Comparison of ENCODE assay signal across 9 cellular contexts in the genomic region with DNA sequence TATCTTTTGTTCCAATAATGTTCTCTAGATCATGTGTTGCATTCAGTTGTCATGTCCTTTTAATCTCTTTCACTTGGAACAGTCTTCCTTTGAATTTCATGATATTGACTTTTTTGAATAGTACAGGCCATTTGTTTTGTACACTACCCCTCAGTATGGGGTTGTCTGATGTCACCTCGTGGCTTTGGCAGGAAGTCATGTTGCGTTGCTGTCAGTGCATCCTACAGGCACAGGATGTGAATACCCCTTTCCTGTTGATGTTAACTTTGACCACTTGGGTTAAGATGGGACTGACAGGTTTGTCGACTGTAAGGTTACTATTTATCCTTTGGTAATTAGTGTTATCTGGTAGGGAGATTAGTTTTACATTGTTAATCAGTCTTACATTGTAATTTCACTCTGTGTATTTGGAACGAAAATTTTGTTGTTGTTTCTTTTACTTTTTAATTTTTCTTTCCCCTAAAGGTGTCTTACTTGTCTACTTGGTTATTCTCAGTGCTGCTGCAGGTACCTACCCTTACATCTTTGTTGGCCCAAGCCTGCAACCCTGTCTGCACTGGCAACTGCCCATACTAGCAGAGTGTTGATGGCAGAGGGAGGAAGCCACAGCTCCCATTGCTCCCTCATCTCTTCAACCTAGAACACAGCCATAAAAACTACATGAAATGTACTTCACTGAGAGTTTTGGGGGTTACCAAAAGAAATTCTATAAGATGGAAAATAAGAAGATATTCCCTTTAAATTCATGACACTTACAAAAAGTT. TPM values are rescaled to one million over a fixed set of nuclear protein-coding genes. Genes with fewer than 3 reads are reported as not detected.
A peak's percentile ranks its signal among the peaks of the same experiment; 100 is the strongest.
DNase-seq lines count a peak whose midpoint lies in the region; ATAC-seq and TF ChIP-seq lines count a peak whose summit lies in the region.
"Had no signal": no experiment of that assay in that cellular context is flagged by ENCODE, and none has a peak within 500 bp of the region (broad histone marks: within the 10 kb centered on the region; RNA-seq: fewer than 3 reads in every experiment).

No MANE protein-coding gene starts in this region.

- no peak for TF ChIP-seq CTCF in brain microvascular endothelial cell (IDR thresholded peaks at IDR 0.05; ENCODE audit: low read depth, low read length, missing control alignments)

- peak; percentile 92 for ATAC-seq in GM19452 (IDR thresholded peaks at IDR 0.05; ENCODE audit: unreplicated experiment)
- ATAC-seq in effector memory CD8-positive, alpha-beta T cell (replicated peaks), result peak; percentile 98

- peak overlapping the region in 7 of 8 donors; percentile 17 to 83 (median 65) for H3K4me3 Mint-ChIP-seq in CD4-positive, alpha-beta memory T cell
- peak overlapping the region; percentile 62 to 74 for H3K4me3 Mint-ChIP-seq in effector memory CD8-positive, alpha-beta T cell

- peaks cover 18 to 52% (median 30%) of the 10 kb centered on the region in 4 donors for H3K4me1 Mint-ChIP-seq in CD4-positive, alpha-beta memory T cell
- peaks cover 22 to 41% of the 10 kb centered on the region in 2 donors for H3K4me1 Mint-ChIP-seq in effector memory CD8-positive, alpha-beta T cell (ENCODE audit: low read depth in 2 of 2)

- H3K27me3 Mint-ChIP-seq in CD4-positive, alpha-beta memory T cell, result peaks cover 4% of the 10 kb centered on the region in 2 donors
- H3K27me3 Mint-ChIP-seq in effector memory CD8-positive, alpha-beta T cell, result no peaks in the 10 kb centered on the region

- no peaks in the 10 kb centered on the region for H3K9me3 Mint-ChIP-seq in CD4-positive, alpha-beta memory T cell
- H3K9me3 Mint-ChIP-seq in effector memory CD8-positive, alpha-beta T cell, result no peaks in the 10 kb centered on the region

- no peak overlapping the region for H3K4me3 ChIP-seq in CD4-positive, alpha-beta memory T cell (ENCODE audit: low read length in 2 of 2)
- H3K4me3 ChIP-seq in brain microvascular endothelial cell (ENCODE audit: low read depth, low read length), result no peak overlapping the region
- H3K4me3 ChIP-seq: SJCRH30 had no signal

- DNase-seq in CD4-positive, alpha-beta memory T cell, result peak; percentile 10 to 72 (median 39)
- DNase-seq in effector memory CD8-positive, alpha-beta T cell, result peak; percentile 34 to 63 (median 42)
- DNase-seq in EL (no peak), HPDE6-E6E7 (ENCODE audit: extremely low spot score) (no peak), hepatic stellate cell (ENCODE audit: low spot score) (no peak), brain microvascular endothelial cell (no peak)
- DNase-seq: SJCRH30 had no signal

- intact Hi-C loops in CD4-positive, alpha-beta memory T cell (cut with micrococcal nuclease), result no loop called here

- H3K36me3 Mint-ChIP-seq in CD4-positive, alpha-beta memory T cell, result no peaks in the 10 kb centered on the region
- peaks cover 4% of the 10 kb centered on the region for H3K36me3 Mint-ChIP-seq in effector memory CD8-positive, alpha-beta T cell (ENCODE audit: insufficient read depth)

- peaks cover 24% of the 10 kb centered on the region for H3K4me1 ChIP-seq in CD4-positive, alpha-beta memory T cell (ENCODE audit: insufficient read depth, low read length)
- H3K4me1 ChIP-seq: SJCRH30 had no signal

- H3K9me3 ChIP-seq in CD4-positive, alpha-beta memory T cell (ENCODE audit: control insufficient read depth in 1 of 2, low read length in 2 of 2), result no peaks in the 10 kb centered on the region
- no peaks in the 10 kb centered on the region for H3K9me3 ChIP-seq in KOPT-K1 (ENCODE audit: insufficient read depth, low read length, poor library complexity, severe bottlenecking)
- H3K9me3 ChIP-seq: SJCRH30 had no signal

- no peak overlapping the region for H3K27ac ChIP-seq in CD4-positive, alpha-beta memory T cell (ENCODE audit: low read depth, low read length)
- H3K27ac ChIP-seq in KOPT-K1 (ENCODE audit: low read depth, low read length, poor library complexity, severe bottlenecking) (peak overlapping the region; percentile 33), brain microvascular endothelial cell (no peak overlapping the region)
- H3K27ac ChIP-seq: SJCRH30 had no signal

- H3K27me3 ChIP-seq in CD4-positive, alpha-beta memory T cell (ENCODE audit: insufficient read depth, low read length), result no peaks in the 10 kb centered on the region
- H3K27me3 ChIP-seq in brain microvascular endothelial cell (replicated peaks), result no peaks in the 10 kb centered on the region
- H3K27me3 ChIP-seq: SJCRH30 had no signal

- in situ Hi-C loops in brain microvascular endothelial cell (cut with HindIII; ENCODE audit: low pct_ligation_motif_present, low sequenced_read_pairs), result no loop called here

- POLR2A ChIA-PET in CD4-positive, alpha-beta memory T cell (lab: Charles Lee; ENCODE audit: partially characterized antibody), result interaction anchor here (1.0 to 4.8 kb wide), 4 partner anchors 11 to 17 kb away, joined by 3 to 81 read pairs (median 36); partner anchors contain the start of gene ATP8A1

- peak overlapping the region in 6 of 7 donors; percentile 7 to 96 (median 69) for H3K27ac Mint-ChIP-seq in CD4-positive, alpha-beta memory T cell
- H3K27ac Mint-ChIP-seq in effector memory CD8-positive, alpha-beta T cell, result peak overlapping the region; percentile 88 to 94

- CTCF ChIA-PET in CD4-positive, alpha-beta memory T cell (lab: Charles Lee; ENCODE audit: partially characterized antibody), result interaction anchor here (1.1 to 2.2 kb wide), 5 partner anchors 13 to 103 kb away, joined by 4 to 15 read pairs (median 4); partner anchors contain the start of gene ATP8A1

- H3K36me3 ChIP-seq in CD4-positive, alpha-beta memory T cell (ENCODE audit: insufficient read depth, low read length), result no peaks in the 10 kb centered on the region
- no peaks in the 10 kb centered on the region for H3K36me3 ChIP-seq in KOPT-K1 (ENCODE audit: insufficient read depth, low read length)
- H3K36me3 ChIP-seq in brain microvascular endothelial cell (replicated peaks), result no peaks in the 10 kb centered on the region
- H3K36me3 ChIP-seq: SJCRH30 had no signal

RNA-seq across cellular contexts. Expression of gene ATP8A1, which starts 14.7 kb away (rescaled TPM):
- 10 to 100 TPM; 25.8 to 33.5 TPM for total RNA-seq in CD4-positive, alpha-beta memory T cell
- 1 to 10 TPM; 4.3 to 9.6 TPM for polyA plus RNA-seq in CD4-positive, alpha-beta memory T cell

Comparison
In these comparisons a context has a peak if more than half of its experiments do, and no peak if none do; other contexts are left out.
1. DNase-seq: peak in CD4-positive, alpha-beta memory T cell (5 of 5) and effector memory CD8-positive, alpha-beta T cell (3 of 3); none in EL (single experiment), HPDE6-E6E7 (single experiment), hepatic stellate cell (single experiment) and brain microvascular endothelial cell (single experiment).